In genomic region chr9:116051528-116051927, GRCh38 we compare ENCODE assay signal across 26 cellular contexts.
"Had no signal": no experiment of that assay in that cellular context is flagged by ENCODE, and none has a peak within 500 bp of the region (broad histone marks: within the 10 kb centered on the region; RNA-seq: fewer than 3 reads in every experiment).

No MANE protein-coding gene starts in this region.

- H3K4me1 Mint-ChIP-seq: immature natural killer cell; natural killer cell; stimulated activated effector memory CD8-positive, alpha-beta T cell treated with anti-CD3 and anti-CD28 coated beads, Interleukin-12 subunit alpha, Interleukin-12 subunit beta, amount 100 ng/mL, for 72 hours had no signal

- H3K27me3 ChIP-seq: colonic mucosa, esophagus squamous epithelium, ovary, sigmoid colon, stomach, tibial artery, upper lobe of left lung had no signal

- DNase-seq: colonic mucosa; effector CD8-positive, alpha-beta T cell; erythroblast; esophagus squamous epithelium; foreskin melanocyte; hypothalamus; immature natural killer cell; islet precursor cell; left ventricle myocardium superior; lower lobe of right lung; natural killer cell; occipital lobe; ovary; posterior cingulate gyrus; psoas muscle; right cardiac atrium; sigmoid colon; stimulated activated CD4-positive, alpha-beta T cell treated with anti-CD3 and anti-CD28 coated beads, Interleukin-2, amount 100 ng/mL, for 24 hours; stimulated activated CD4-positive, alpha-beta T cell treated with anti-CD3 and anti-CD28 coated beads, Interleukin-4, amount 100 ng/mL, for 24 hours; stimulated activated naive CD4-positive, alpha-beta T cell treated with Interleukin-2 at 50 U/mL for 16 hours; stomach; tibial artery; upper lobe of left lung had no signal

- H3K27ac ChIP-seq: colonic mucosa, esophagus squamous epithelium, lower lobe of right lung, ovary, psoas muscle, sigmoid colon, stomach, tibial artery, upper lobe of left lung had no signal

- H3K4me3 Mint-ChIP-seq: dendritic cell treated with granulocyte-macrophage colony-stimulating factor and Interleukin-4, amounts not matched to agents 40 ng/mL and 50 ng/mL, for 4 days; immature natural killer cell; natural killer cell; stimulated activated effector memory CD8-positive, alpha-beta T cell treated with anti-CD3 and anti-CD28 coated beads, Interleukin-12 subunit alpha, Interleukin-12 subunit beta, amount 100 ng/mL, for 72 hours had no signal

- H3K27me3 Mint-ChIP-seq: dendritic cell treated with granulocyte-macrophage colony-stimulating factor and Interleukin-4, amounts not matched to agents 40 ng/mL and 50 ng/mL, for 4 days had no signal

- H3K36me3 ChIP-seq: colonic mucosa, esophagus squamous epithelium, lower lobe of right lung, ovary, sigmoid colon, stomach, tibial artery, upper lobe of left lung had no signal

- H3K27ac Mint-ChIP-seq: dendritic cell treated with granulocyte-macrophage colony-stimulating factor and Interleukin-4, amounts not matched to agents 40 ng/mL and 50 ng/mL, for 4 days; natural killer cell; stimulated activated effector memory CD8-positive, alpha-beta T cell treated with anti-CD3 and anti-CD28 coated beads, Interleukin-12 subunit alpha, Interleukin-12 subunit beta, amount 100 ng/mL, for 72 hours had no signal

- H3K9me3 ChIP-seq: colonic mucosa, esophagus squamous epithelium, lower lobe of right lung, ovary, psoas muscle, sigmoid colon, stomach, tibial artery, upper lobe of left lung had no signal

- FAIRE-seq: urothelium cell line had no signal

- H3K4me3 ChIP-seq: colonic mucosa, esophagus squamous epithelium, lower lobe of right lung, ovary, psoas muscle, sigmoid colon, stomach, tibial artery, upper lobe of left lung had no signal

- H3K36me3 Mint-ChIP-seq: immature natural killer cell; natural killer cell; stimulated activated effector memory CD8-positive, alpha-beta T cell treated with anti-CD3 and anti-CD28 coated beads, Interleukin-12 subunit alpha, Interleukin-12 subunit beta, amount 100 ng/mL, for 72 hours had no signal

- H3K4me1 ChIP-seq: colonic mucosa, esophagus squamous epithelium, lower lobe of right lung, psoas muscle, sigmoid colon, stomach, tibial artery, upper lobe of left lung had no signal

- ATAC-seq: left ventricle myocardium superior; lower lobe of right lung; natural killer cell; psoas muscle; right cardiac atrium; stimulated activated effector memory CD8-positive, alpha-beta T cell treated with anti-CD3 and anti-CD28 coated beads, Interleukin-12 subunit alpha, Interleukin-12 subunit beta, amount 100 ng/mL, for 72 hours had no signal
